ENCODE assay signal across 1 cellular context in genomic region chr2:43885233-43885632, GRCh38.
TF ChIP-seq lines count a peak whose summit lies in the region.

No MANE protein-coding gene starts in this region.

TF ChIP-seq in K562, 482 proteins besides CTCF, POLR2A, EP300 and RAD21:
- TF ChIP-seq SUPT5H (IDR thresholded peaks at IDR 0.05) (0 out of 2 replicates have a peak, but pooled peaks have one; percentile 27), POLR2B (IDR thresholded peaks at IDR 0.05; ENCODE audit: low read depth, partially characterized antibody) (peak; percentile 28), IRF9 (tag; IDR thresholded peaks at IDR 0.05) (no peak), POLR2G (IDR thresholded peaks at IDR 0.05; ENCODE audit: low read depth, low read length) (0 out of 2 replicates have a peak, but pooled peaks have one; percentile 22)
